In genomic region chr5:160970605-160971191, GRCh38 we compare ENCODE assay signal across 9 cellular contexts.
DNase-seq lines count a peak whose midpoint lies in the region; ATAC-seq and TF ChIP-seq lines count a peak whose summit lies in the region.
"Had no signal": no experiment of that assay in that cellular context is flagged by ENCODE, and none has a peak within 500 bp of the region (broad histone marks: within the 10 kb centered on the region; RNA-seq: fewer than 3 reads in every experiment).

No MANE protein-coding gene starts in this region.

- 80 to 84% methylated on average over 1 of the region's 1 CpG for WGBS in sigmoid colon, 2 donors

- peak; percentile 58 for ATAC-seq in GM21723 (IDR thresholded peaks at IDR 0.05; ENCODE audit: unreplicated experiment)
- ATAC-seq in GM19324 (IDR thresholded peaks at IDR 0.05; ENCODE audit: low FRiP score, unreplicated experiment) = no peak

- DNase-seq in DMS53 treated with DMSO at 0.1 percent for 48 hours (lab: John Stamatoyannopoulos, UW; ENCODE audit: unreplicated experiment) = peak; percentile 35
- DNase-seq in NCI-H82 (lab: John Stamatoyannopoulos, UW) = peak; percentile 41
- peak; percentile 9 for DNase-seq in globus pallidus (ENCODE audit: low spot score)
- no peak for DNase-seq in MV-4-11 (lab: John Stamatoyannopoulos, UW)
- no peak for DNase-seq in sigmoid colon
- DNase-seq in ACHN = no peak
- DNase-seq: activated CD4-positive, CD25-positive, alpha-beta regulatory T cell had no signal

- in situ Hi-C loops in ACHN (cut with HindIII; ENCODE audit: low pct_ligation_motif_present, low pct_unique_long_range_greater_than_20kb, low sequenced_read_pairs) = no loop called here

- TF ChIP-seq CTCF in sigmoid colon (IDR thresholded peaks at IDR 0.05) = no peak

- no peak overlapping the region for H3K4me3 ChIP-seq in sigmoid colon

- intact Hi-C loops in sigmoid colon (cut with DNase I) = no loop called here

- no peaks in the 10 kb centered on the region for H3K4me1 ChIP-seq in sigmoid colon

- TF ChIP-seq EP300 in sigmoid colon (IDR thresholded peaks at IDR 0.05) = no peak

- TF ChIP-seq POLR2A in sigmoid colon (IDR thresholded peaks at IDR 0.05) = no peak

- H3K36me3 ChIP-seq in sigmoid colon = no peaks in the 10 kb centered on the region

- no peaks in the 10 kb centered on the region for H3K9me3 ChIP-seq in sigmoid colon

- H3K27me3 ChIP-seq in sigmoid colon = no peaks in the 10 kb centered on the region

- H3K27ac ChIP-seq in sigmoid colon = no peak overlapping the region

Comparison
In these comparisons a context has a peak if more than half of its experiments do, and no peak if none do; other contexts are left out.
1. DNase-seq: peak in DMS53 treated with DMSO at 0.1 percent for 48 hours (single experiment), NCI-H82 (single experiment) and globus pallidus (single experiment); none in MV-4-11 (single experiment), sigmoid colon (single experiment) and ACHN (single experiment).